Comparison of ENCODE assay signal across 2 cellular contexts in genomic region chr22:35539910-35540599, GRCh38.
TF ChIP-seq lines count a peak whose summit lies in the region.

No MANE protein-coding gene starts in this region.

TF ChIP-seq in IMR-90, 13 proteins besides CTCF, POLR2A, EP300 and RAD21 (continued from another document):
- TF ChIP-seq MXI1 (IDR thresholded peaks at IDR 0.05; ENCODE audit: borderline replicate concordance, low read depth, low read length) (no peak), ELK1 (IDR thresholded peaks at IDR 0.05; ENCODE audit: borderline replicate concordance, low read depth, low read length) (no peak)

TF ChIP-seq in liver, 16 proteins besides CTCF, POLR2A, EP300 and RAD21 (continued from another document):
- TF ChIP-seq ZBTB33 (IDR thresholded peaks at IDR 0.05) (no peak), FOXA1 (IDR thresholded peaks at IDR 0.05) (no peak), HNF4A (conservative IDR thresholded peaks at IDR 0.05) (no peak), ATF3 (IDR thresholded peaks at IDR 0.05) (no peak), SP1 (IDR thresholded peaks at IDR 0.05) (no peak)
- TF ChIP-seq, protein P1, sequence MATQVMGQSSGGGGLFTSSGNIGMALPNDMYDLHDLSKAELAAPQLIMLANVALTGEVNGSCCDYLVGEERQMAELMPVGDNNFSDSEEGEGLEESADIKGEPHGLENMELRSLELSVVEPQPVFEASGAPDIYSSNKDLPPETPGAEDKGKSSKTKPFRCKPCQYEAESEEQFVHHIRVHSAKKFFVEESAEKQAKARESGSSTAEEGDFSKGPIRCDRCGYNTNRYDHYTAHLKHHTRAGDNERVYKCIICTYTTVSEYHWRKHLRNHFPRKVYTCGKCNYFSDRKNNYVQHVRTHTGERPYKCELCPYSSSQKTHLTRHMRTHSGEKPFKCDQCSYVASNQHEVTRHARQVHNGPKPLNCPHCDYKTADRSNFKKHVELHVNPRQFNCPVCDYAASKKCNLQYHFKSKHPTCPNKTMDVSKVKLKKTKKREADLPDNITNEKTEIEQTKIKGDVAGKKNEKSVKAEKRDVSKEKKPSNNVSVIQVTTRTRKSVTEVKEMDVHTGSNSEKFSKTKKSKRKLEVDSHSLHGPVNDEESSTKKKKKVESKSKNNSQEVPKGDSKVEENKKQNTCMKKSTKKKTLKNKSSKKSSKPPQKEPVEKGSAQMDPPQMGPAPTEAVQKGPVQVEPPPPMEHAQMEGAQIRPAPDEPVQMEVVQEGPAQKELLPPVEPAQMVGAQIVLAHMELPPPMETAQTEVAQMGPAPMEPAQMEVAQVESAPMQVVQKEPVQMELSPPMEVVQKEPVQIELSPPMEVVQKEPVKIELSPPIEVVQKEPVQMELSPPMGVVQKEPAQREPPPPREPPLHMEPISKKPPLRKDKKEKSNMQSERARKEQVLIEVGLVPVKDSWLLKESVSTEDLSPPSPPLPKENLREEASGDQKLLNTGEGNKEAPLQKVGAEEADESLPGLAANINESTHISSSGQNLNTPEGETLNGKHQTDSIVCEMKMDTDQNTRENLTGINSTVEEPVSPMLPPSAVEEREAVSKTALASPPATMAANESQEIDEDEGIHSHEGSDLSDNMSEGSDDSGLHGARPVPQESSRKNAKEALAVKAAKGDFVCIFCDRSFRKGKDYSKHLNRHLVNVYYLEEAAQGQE (IDR thresholded peaks at IDR 0.05) = no peak
